Comparison of ENCODE assay signal across 20 cellular contexts in genomic region chr5:82931110-82931509, GRCh38.
A peak's percentile ranks its signal among the peaks of the same experiment; 100 is the strongest.
DNase-seq lines count a peak whose midpoint lies in the region; ATAC-seq and TF ChIP-seq lines count a peak whose summit lies in the region.
"Had no signal": no experiment of that assay in that cellular context is flagged by ENCODE, and none has a peak within 500 bp of the region (broad histone marks: within the 10 kb centered on the region; RNA-seq: fewer than 3 reads in every experiment).

No MANE protein-coding gene starts in this region.

- TF ChIP-seq EP300 in SK-N-SH (IDR thresholded peaks at IDR 0.05; ENCODE audit: borderline replicate concordance in 1 of 2, low read depth in 1 of 2, low read length in 1 of 2) (no peak), esophagus muscularis mucosa (IDR thresholded peaks at IDR 0.05) (no peak)

- CTCF ChIA-PET in SK-N-SH (lab: Yijun Ruan, JAX): no interaction called here

- POLR2A ChIA-PET in SK-N-SH (lab: Yijun Ruan, JAX): no interaction called here

- in situ Hi-C loops in astrocyte of the cerebellum (cut with HindIII; ENCODE audit: low sequenced_read_pairs): no loop called here

- H3K4me2 ChIP-seq in SK-N-SH: no peak overlapping the region

- WGBS in SK-N-SH (ENCODE audit: low lambda C conversion rate): 47% methylated on average over 3 of the region's 3 CpGs
- WGBS in esophagus muscularis mucosa: 69% methylated on average over 3 of the region's 3 CpGs

- H3K9ac ChIP-seq in SK-N-SH: no peak overlapping the region

- ATAC-seq in SK-N-SH treated with all-trans-retinoic acid at 6 μM for 48 hours (peak; percentile 40), T-helper 17 cell (no peak), GM18870 (IDR thresholded peaks at IDR 0.05; ENCODE audit: unreplicated experiment) (no peak)
- ATAC-seq: activated CD4-positive, alpha-beta T cell treated with anti-CD3 and anti-CD28 coated beads for 36 hours had no signal

- DNase-seq in SK-N-SH: no peak
- peak; percentile 54 for DNase-seq in astrocyte of the cerebellum (ENCODE audit: low read depth)
- DNase-seq in fibroblast of pulmonary artery (ENCODE audit: low read depth): peak; percentile 58
- DNase-seq in esophagus muscularis mucosa (ENCODE audit: extremely low spot score): no peak
- no peak for DNase-seq in NK-92 (lab: John Stamatoyannopoulos, UW; ENCODE audit: unreplicated experiment)
- no peak for DNase-seq in T-helper 17 cell
- DNase-seq: 8988T; activated CD4-positive, alpha-beta T cell treated with anti-CD3 and anti-CD28 coated beads for 36 hours; anterior cingulate cortex; DMS79; heart right ventricle; NCI-H187; retina; SJCRH30; stimulated activated CD4-positive, alpha-beta T cell treated with anti-CD3 and anti-CD28 coated beads, Interleukin-15, amount 100 ng/mL, for 24 hours; stimulated activated naive CD4-positive, alpha-beta T cell; trophoblast cell had no signal

- H3K27ac ChIP-seq in SK-N-SH (ENCODE audit: low read depth in 2 of 2, low read length in 1 of 2): no peak overlapping the region; a peak in 1 of 4 replicates
- H3K27ac ChIP-seq in esophagus muscularis mucosa (replicated peaks in 1 of 4): no peak overlapping the region
- H3K27ac ChIP-seq: SJCRH30 had no signal

- H3K36me3 ChIP-seq in SK-N-SH (replicated peaks in 1 of 2; ENCODE audit: control insufficient read depth in 1 of 2, insufficient read depth in 2 of 2, low read length in 1 of 2): no peaks in the 10 kb centered on the region
- no peaks in the 10 kb centered on the region for H3K36me3 ChIP-seq in esophagus muscularis mucosa
- H3K36me3 ChIP-seq: heart right ventricle, SJCRH30 had no signal

- H3K36me3 Mint-ChIP-seq in T-helper 17 cell (ENCODE audit: low read depth): no peaks in the 10 kb centered on the region
- H3K36me3 Mint-ChIP-seq: CD14-positive monocyte had no signal

- H3K27me3 ChIP-seq in SK-N-SH (ENCODE audit: insufficient read depth): no peaks in the 10 kb centered on the region
- no peaks in the 10 kb centered on the region for H3K27me3 ChIP-seq in esophagus muscularis mucosa
- H3K27me3 ChIP-seq: heart right ventricle, SJCRH30 had no signal

- no peaks in the 10 kb centered on the region for H3K9me2 ChIP-seq in SK-N-SH

- H2AFZ ChIP-seq in SK-N-SH (ENCODE audit: low read depth): no peak overlapping the region

- H3K4me3 Mint-ChIP-seq in T-helper 17 cell: no peak overlapping the region
- H3K4me3 Mint-ChIP-seq: activated CD4-positive, alpha-beta T cell treated with anti-CD3 and anti-CD28 coated beads for 36 hours; CD14-positive monocyte had no signal

- no peak for TF ChIP-seq CTCF in SK-N-SH (IDR thresholded peaks at IDR 0.05)
- no peak for TF ChIP-seq CTCF in astrocyte of the cerebellum (IDR thresholded peaks at IDR 0.05; ENCODE audit: low read depth, low read length, missing control alignments)
- no peak for TF ChIP-seq CTCF in fibroblast of pulmonary artery (IDR thresholded peaks at IDR 0.05; ENCODE audit: low read length, missing control alignments)
- no peak for TF ChIP-seq CTCF in esophagus muscularis mucosa (IDR thresholded peaks at IDR 0.05)

- H3K79me2 ChIP-seq in SK-N-SH (ENCODE audit: insufficient read depth): no peaks in the 10 kb centered on the region

- no peak for TF ChIP-seq POLR2A in esophagus muscularis mucosa (IDR thresholded peaks at IDR 0.05; ENCODE audit: low read depth)

- H3K27ac Mint-ChIP-seq in T-helper 17 cell: no peak overlapping the region
- H3K27ac Mint-ChIP-seq: activated CD4-positive, alpha-beta T cell treated with anti-CD3 and anti-CD28 coated beads for 36 hours had no signal

- no peaks in the 10 kb centered on the region for H3K9me3 ChIP-seq in SK-N-SH
- no peaks in the 10 kb centered on the region for H3K9me3 ChIP-seq in esophagus muscularis mucosa
- H3K9me3 ChIP-seq in T-helper 17 cell (ENCODE audit: control insufficient read depth, low read length, poor library complexity, severe bottlenecking): no peaks in the 10 kb centered on the region
- H3K9me3 ChIP-seq: heart right ventricle, SJCRH30 had no signal

- H3K4me1 ChIP-seq in SK-N-SH (ENCODE audit: control insufficient read depth in 1 of 2, insufficient read depth in 2 of 2, low read depth in 1 of 2, low read length in 1 of 2): no peaks in the 10 kb centered on the region
- no peaks in the 10 kb centered on the region for H3K4me1 ChIP-seq in esophagus muscularis mucosa
- H3K4me1 ChIP-seq: SJCRH30 had no signal

- H3K4me1 Mint-ChIP-seq in T-helper 17 cell: no peaks in the 10 kb centered on the region
- H3K4me1 Mint-ChIP-seq: activated CD4-positive, alpha-beta T cell treated with anti-CD3 and anti-CD28 coated beads for 36 hours; CD14-positive monocyte had no signal

- intact Hi-C loops in esophagus muscularis mucosa (cut with DNase I): no loop called here

- H3K4me3 ChIP-seq in SK-N-SH (ENCODE audit: low read depth in 2 of 2, low read length in 1 of 2) (no peak overlapping the region), astrocyte of the cerebellum (ENCODE audit: low read depth, low read length) (no peak overlapping the region), fibroblast of pulmonary artery (replicated peaks; ENCODE audit: low read depth, low read length) (no peak overlapping the region), esophagus muscularis mucosa (no peak overlapping the region)
- H3K4me3 ChIP-seq: heart right ventricle, SJCRH30 had no signal

- TF ChIP-seq RAD21 in SK-N-SH (IDR thresholded peaks at IDR 0.05; ENCODE audit: low read length): no peak

- peaks cover 7% of the 10 kb centered on the region for H3K27me3 Mint-ChIP-seq in T-helper 17 cell

- no peaks in the 10 kb centered on the region for H3F3A ChIP-seq in SK-N-SH (replicated peaks; ENCODE audit: insufficient read depth)

- H4K20me1 ChIP-seq in SK-N-SH (ENCODE audit: insufficient read depth): no peaks in the 10 kb centered on the region

TF ChIP-seq in SK-N-SH treated with all-trans-retinoic acid at 6 μM for 48 hours, 23 proteins besides CTCF, POLR2A, EP300 and RAD21 (continues in another document):
- no peak for TF ChIP-seq ZNF8 (CRISPR knock-in tag; IDR thresholded peaks at IDR 0.05)
- TF ChIP-seq ZFP30 (CRISPR knock-in tag; IDR thresholded peaks at IDR 0.05): no peak
- no peak for TF ChIP-seq ZNF70 (CRISPR knock-in tag; IDR thresholded peaks at IDR 0.05)
- TF ChIP-seq ZFP3 (CRISPR knock-in tag; IDR thresholded peaks at IDR 0.05): no peak
- TF ChIP-seq SNAI2 (CRISPR knock-in tag; IDR thresholded peaks at IDR 0.05): no peak
- TF ChIP-seq, protein P1, sequence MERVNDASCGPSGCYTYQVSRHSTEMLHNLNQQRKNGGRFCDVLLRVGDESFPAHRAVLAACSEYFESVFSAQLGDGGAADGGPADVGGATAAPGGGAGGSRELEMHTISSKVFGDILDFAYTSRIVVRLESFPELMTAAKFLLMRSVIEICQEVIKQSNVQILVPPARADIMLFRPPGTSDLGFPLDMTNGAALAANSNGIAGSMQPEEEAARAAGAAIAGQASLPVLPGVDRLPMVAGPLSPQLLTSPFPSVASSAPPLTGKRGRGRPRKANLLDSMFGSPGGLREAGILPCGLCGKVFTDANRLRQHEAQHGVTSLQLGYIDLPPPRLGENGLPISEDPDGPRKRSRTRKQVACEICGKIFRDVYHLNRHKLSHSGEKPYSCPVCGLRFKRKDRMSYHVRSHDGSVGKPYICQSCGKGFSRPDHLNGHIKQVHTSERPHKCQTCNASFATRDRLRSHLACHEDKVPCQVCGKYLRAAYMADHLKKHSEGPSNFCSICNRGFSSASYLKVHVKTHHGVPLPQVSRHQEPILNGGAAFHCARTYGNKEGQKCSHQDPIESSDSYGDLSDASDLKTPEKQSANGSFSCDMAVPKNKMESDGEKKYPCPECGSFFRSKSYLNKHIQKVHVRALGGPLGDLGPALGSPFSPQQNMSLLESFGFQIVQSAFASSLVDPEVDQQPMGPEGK (CRISPR knock-in tag; IDR thresholded peaks at IDR 0.05; ENCODE audit: borderline replicate concordance): no peak
- TF ChIP-seq ZNF565 (CRISPR knock-in tag; conservative IDR thresholded peaks at IDR 0.05; ENCODE audit: low read depth): no peak
- TF ChIP-seq RARB (CRISPR knock-in tag; IDR thresholded peaks at IDR 0.05): no peak

TF ChIP-seq in SK-N-SH, 30 proteins besides CTCF, POLR2A, EP300 and RAD21:
- TF ChIP-seq FOXM1 (IDR thresholded peaks at IDR 0.05; ENCODE audit: low read depth): no peak
- no peak for TF ChIP-seq POLR2AphosphoS5 (IDR thresholded peaks at IDR 0.05; ENCODE audit: low read depth, low read length)
- no peak for TF ChIP-seq FOXJ3 (CRISPR knock-in tag; IDR thresholded peaks at IDR 0.05)
- no peak for TF ChIP-seq YY1 (IDR thresholded peaks at IDR 0.05; ENCODE audit: low read depth)
- no peak for TF ChIP-seq MXI1 (IDR thresholded peaks at IDR 0.05; ENCODE audit: low read depth, low read length)
- TF ChIP-seq, protein P2, sequence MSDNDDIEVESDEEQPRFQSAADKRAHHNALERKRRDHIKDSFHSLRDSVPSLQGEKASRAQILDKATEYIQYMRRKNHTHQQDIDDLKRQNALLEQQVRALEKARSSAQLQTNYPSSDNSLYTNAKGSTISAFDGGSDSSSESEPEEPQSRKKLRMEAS (IDR thresholded peaks at IDR 0.05; ENCODE audit: low read depth): no peak
- no peak for TF ChIP-seq CHD2 (IDR thresholded peaks at IDR 0.05; ENCODE audit: low read length, partially characterized antibody)
- TF ChIP-seq MEF2A (IDR thresholded peaks at IDR 0.05; ENCODE audit: borderline replicate concordance, low read depth): no peak
- TF ChIP-seq, protein P3, sequence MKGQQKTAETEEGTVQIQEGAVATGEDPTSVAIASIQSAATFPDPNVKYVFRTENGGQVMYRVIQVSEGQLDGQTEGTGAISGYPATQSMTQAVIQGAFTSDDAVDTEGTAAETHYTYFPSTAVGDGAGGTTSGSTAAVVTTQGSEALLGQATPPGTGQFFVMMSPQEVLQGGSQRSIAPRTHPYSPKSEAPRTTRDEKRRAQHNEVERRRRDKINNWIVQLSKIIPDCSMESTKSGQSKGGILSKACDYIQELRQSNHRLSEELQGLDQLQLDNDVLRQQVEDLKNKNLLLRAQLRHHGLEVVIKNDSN (IDR thresholded peaks at IDR 0.05; ENCODE audit: borderline replicate concordance, low read depth): no peak
- TF ChIP-seq FOSL2 (IDR thresholded peaks at IDR 0.05; ENCODE audit: borderline replicate concordance, low read depth): no peak
- TF ChIP-seq TCF12 (IDR thresholded peaks at IDR 0.05): no peak
- TF ChIP-seq IRF3 (IDR thresholded peaks at IDR 0.05; ENCODE audit: low read depth, low read length): no peak

Comparison
In these comparisons a context has a peak if more than half of its experiments do, and no peak if none do; other contexts are left out.
1. DNase-seq: peak in astrocyte of the cerebellum (single experiment) and fibroblast of pulmonary artery (single experiment); none in SK-N-SH (single experiment), esophagus muscularis mucosa (single experiment), NK-92 (single experiment) and T-helper 17 cell (0 of 3).